ENCODE assay signal across 10 cellular contexts in genomic region chr7:32761451-32762320, GRCh38.
DNase-seq lines count a peak whose midpoint lies in the region; ATAC-seq and TF ChIP-seq lines count a peak whose summit lies in the region.
"Had no signal": no experiment of that assay in that cellular context is flagged by ENCODE, and none has a peak within 500 bp of the region (broad histone marks: within the 10 kb centered on the region; RNA-seq: fewer than 3 reads in every experiment).

No MANE protein-coding gene starts in this region.

- no peak overlapping the region for H3K4me3 ChIP-seq in endodermal cell (ENCODE audit: low read length)
- H3K4me3 ChIP-seq in mesenchymal stem cell (ENCODE audit: insufficient read depth in 1 of 2, low read depth in 1 of 2, low read length in 2 of 2), result peak overlapping the region; percentile 43 to 47

- H3K4ac ChIP-seq in mesenchymal stem cell (ENCODE audit: low read depth in 1 of 2, low read length in 2 of 2), result no peak overlapping the region

- H2BK12ac ChIP-seq in mesenchymal stem cell (ENCODE audit: low read length in 2 of 2), result no peak overlapping the region

- H3K9me3 ChIP-seq in endodermal cell (ENCODE audit: control insufficient read depth, low read length) (no peaks in the 10 kb centered on the region), mesenchymal stem cell (ENCODE audit: control insufficient read depth, low read length) (no peaks in the 10 kb centered on the region)

- intact Hi-C loops in natural killer cell (cut with micrococcal nuclease), result no loop called here

- no peak overlapping the region for H2BK120ac ChIP-seq in mesenchymal stem cell (ENCODE audit: low read depth, low read length)

- no peak overlapping the region for H3K18ac ChIP-seq in mesenchymal stem cell (ENCODE audit: low read depth in 1 of 2, low read length in 2 of 2)

- peaks cover 3 to 8% of the 10 kb centered on the region in 2 donors for H3K4me1 Mint-ChIP-seq in natural killer cell treated with Interleukin-12 subunit alpha and Interleukin-12 subunit beta and Interleukin-15 and Interleukin-18, amount 100 ng/mL, for 72 hours (ENCODE audit: low read depth in 2 of 2)
- H3K4me1 Mint-ChIP-seq in natural killer cell (peaks cover 9 to 11% of the 10 kb centered on the region in 2 donors), endodermal cell (peaks cover 5% of the 10 kb centered on the region), type B pancreatic cell (ENCODE audit: unreplicated experiment) (peaks cover 5% of the 10 kb centered on the region)

- H3K79me1 ChIP-seq in mesenchymal stem cell (replicated peaks; ENCODE audit: low read length, poor library complexity, severe bottlenecking), result peaks cover 12% of the 10 kb centered on the region

- H2BK5ac ChIP-seq in mesenchymal stem cell (ENCODE audit: low read depth, low read length, poor library complexity, severe bottlenecking), result peak overlapping the region; percentile 44

- H3K27ac Mint-ChIP-seq in natural killer cell treated with Interleukin-12 subunit alpha and Interleukin-12 subunit beta and Interleukin-15 and Interleukin-18, amount 100 ng/mL, for 72 hours, result no peak overlapping the region
- no peak overlapping the region for H3K27ac Mint-ChIP-seq in natural killer cell
- no peak overlapping the region for H3K27ac Mint-ChIP-seq in endodermal cell
- H3K27ac Mint-ChIP-seq in type B pancreatic cell, result no peak overlapping the region
- H3K27ac Mint-ChIP-seq: T-helper 2 cell treated with Interferon-gamma antibody and Interleukin-4, amounts not matched to agents 5 μg/mL and 100 μg/mL, for 36 hours had no signal

- H3K4me2 ChIP-seq in mesenchymal stem cell (ENCODE audit: low read length, poor library complexity, severe bottlenecking), result peak overlapping the region; percentile 64

- H3K14ac ChIP-seq in mesenchymal stem cell (ENCODE audit: low read length in 2 of 2), result no peak overlapping the region

- H3K9ac ChIP-seq in endodermal cell (ENCODE audit: extremely low read depth, low read length, poor library complexity, severe bottlenecking) (no peak overlapping the region), mesenchymal stem cell (ENCODE audit: low read length) (no peak overlapping the region)

- H3K27me3 ChIP-seq in endodermal cell (ENCODE audit: control insufficient read depth, insufficient read depth, low read length, poor library complexity, severe bottlenecking), result peaks cover 52% of the 10 kb centered on the region
- peaks cover 0 to 6% of the 10 kb centered on the region in 2 experiments for H3K27me3 ChIP-seq in mesenchymal stem cell (ENCODE audit: control insufficient read depth in 1 of 2, insufficient read depth in 1 of 2, low read length in 2 of 2)

- no peak overlapping the region for H4K8ac ChIP-seq in mesenchymal stem cell (ENCODE audit: low read length)

- H3K27ac ChIP-seq in endodermal cell (ENCODE audit: low read depth, low read length), result no peak overlapping the region
- no peak overlapping the region for H3K27ac ChIP-seq in mesenchymal stem cell (ENCODE audit: low read length, poor library complexity, severe bottlenecking)

- H2AK5ac ChIP-seq in mesenchymal stem cell (ENCODE audit: low read length, severe bottlenecking), result no peak overlapping the region

- H4K91ac ChIP-seq in mesenchymal stem cell (ENCODE audit: low read length), result no peak overlapping the region

- no peak for DNase-seq in natural killer cell treated with Interleukin-12 subunit alpha and Interleukin-12 subunit beta and Interleukin-15 and Interleukin-18, amount 100 ng/mL, for 72 hours (ENCODE audit: low spot score)
- no peak for DNase-seq in natural killer cell
- DNase-seq in endodermal cell, result peak; percentile 67
- no peak for DNase-seq in mesenchymal stem cell
- DNase-seq in type B pancreatic cell (ENCODE audit: extremely low spot score, unreplicated experiment), result no peak
- no peak for DNase-seq in amniotic stem cell (lab: John Stamatoyannopoulos, UW)
- DNase-seq in hepatic stellate cell (ENCODE audit: low spot score), result no peak
- no peak for DNase-seq in DMS 273 treated with DMSO at 0.1 percent for 48 hours (lab: John Stamatoyannopoulos, UW)
- DNase-seq: NCI-H2081 treated with DMSO at 0.1 percent for 48 hours had no signal

- no peaks in the 10 kb centered on the region for H3K36me3 Mint-ChIP-seq in natural killer cell treated with Interleukin-12 subunit alpha and Interleukin-12 subunit beta and Interleukin-15 and Interleukin-18, amount 100 ng/mL, for 72 hours
- H3K36me3 Mint-ChIP-seq in natural killer cell (no peaks in the 10 kb centered on the region), endodermal cell (ENCODE audit: low read depth) (no peaks in the 10 kb centered on the region), type B pancreatic cell (peaks cover 6% of the 10 kb centered on the region)

- H2BK15ac ChIP-seq in mesenchymal stem cell (ENCODE audit: low read depth, poor library complexity, severe bottlenecking), result no peak overlapping the region

- no peaks in the 10 kb centered on the region for H3K36me3 ChIP-seq in endodermal cell (ENCODE audit: control insufficient read depth, insufficient read depth, low read length)
- H3K36me3 ChIP-seq in mesenchymal stem cell (ENCODE audit: control insufficient read depth in 1 of 2, insufficient read depth in 2 of 2, low read depth in 1 of 2, low read length in 2 of 2), result peaks cover 0 to 6% of the 10 kb centered on the region in 2 experiments

- H3K4me3 Mint-ChIP-seq in natural killer cell treated with Interleukin-12 subunit alpha and Interleukin-12 subunit beta and Interleukin-15 and Interleukin-18, amount 100 ng/mL, for 72 hours, result peak overlapping the region; percentile 34
- no peak overlapping the region for H3K4me3 Mint-ChIP-seq in natural killer cell
- H3K4me3 Mint-ChIP-seq in endodermal cell, result peak overlapping the region; percentile 42
- peak overlapping the region; percentile 81 for H3K4me3 Mint-ChIP-seq in type B pancreatic cell
- H3K4me3 Mint-ChIP-seq: T-helper 2 cell treated with Interferon-gamma antibody and Interleukin-4, amounts not matched to agents 5 μg/mL and 100 μg/mL, for 36 hours had no signal

- no peaks in the 10 kb centered on the region for H3K9me3 Mint-ChIP-seq in natural killer cell treated with Interleukin-12 subunit alpha and Interleukin-12 subunit beta and Interleukin-15 and Interleukin-18, amount 100 ng/mL, for 72 hours
- H3K9me3 Mint-ChIP-seq in natural killer cell (no peaks in the 10 kb centered on the region), endodermal cell (no peaks in the 10 kb centered on the region), type B pancreatic cell (no peaks in the 10 kb centered on the region)
- H3K9me3 Mint-ChIP-seq: T-helper 2 cell treated with Interferon-gamma antibody and Interleukin-4, amounts not matched to agents 5 μg/mL and 100 μg/mL, for 36 hours had no signal

- no peak for TF ChIP-seq CTCF in natural killer cell (IDR thresholded peaks at IDR 0.05)
- peak; percentile 51 for TF ChIP-seq CTCF in endodermal cell (conservative IDR thresholded peaks at IDR 0.05)
- no peak for TF ChIP-seq CTCF in type B pancreatic cell (conservative IDR thresholded peaks at IDR 0.05)

- no peak for ATAC-seq in natural killer cell treated with Interleukin-12 subunit alpha and Interleukin-12 subunit beta and Interleukin-15 and Interleukin-18, amount 100 ng/mL, for 72 hours
- ATAC-seq in natural killer cell, result no peak

- peaks cover 31 to 33% of the 10 kb centered on the region in 2 donors for H3K27me3 Mint-ChIP-seq in natural killer cell treated with Interleukin-12 subunit alpha and Interleukin-12 subunit beta and Interleukin-15 and Interleukin-18, amount 100 ng/mL, for 72 hours
- peaks cover 26 to 61% of the 10 kb centered on the region in 2 donors for H3K27me3 Mint-ChIP-seq in natural killer cell (ENCODE audit: low read depth in 2 of 2)
- H3K27me3 Mint-ChIP-seq in endodermal cell (ENCODE audit: insufficient read depth), result peaks cover 57% of the 10 kb centered on the region
- peaks cover 46% of the 10 kb centered on the region for H3K27me3 Mint-ChIP-seq in type B pancreatic cell

- WGBS in endodermal cell (ENCODE audit: insufficient coverage in 1 of 2, insufficient read length in 1 of 2), 2 experiments, result 59 to 81% methylated on average over 5 to 56 of the region's 56 CpGs
- 49% methylated on average over 50 of the region's 56 CpGs for WGBS in mesenchymal stem cell

- no peak overlapping the region for H2AFZ ChIP-seq in mesenchymal stem cell (ENCODE audit: low read depth, low read length)

- no peaks in the 10 kb centered on the region for H3K4me1 ChIP-seq in endodermal cell (ENCODE audit: control insufficient read depth, insufficient read depth, low read length)
- peaks cover 11% of the 10 kb centered on the region for H3K4me1 ChIP-seq in mesenchymal stem cell (ENCODE audit: control insufficient read depth, insufficient read depth, low read depth, low read length)

- H3K23ac ChIP-seq in mesenchymal stem cell (ENCODE audit: low read length in 2 of 2), result no peak overlapping the region
